Comparison of ENCODE assay signal across 8 cellular contexts in genomic region chr15:44536962-44537727, GRCh38. TPM values are rescaled to one million over a fixed set of nuclear protein-coding genes. Genes with fewer than 3 reads are reported as not detected.
DNase-seq lines count a peak whose midpoint lies in the region; ATAC-seq and TF ChIP-seq lines count a peak whose summit lies in the region.

Gene EIF3J, plus strand, starts transcription at chr15:44537147. Its CDS starts 48 bp downstream, at chr15:44537195.

- ATAC-seq in DND-41 (ENCODE audit: insufficient read depth, low read depth): peak; percentile 94
- ATAC-seq in GM21825 (IDR thresholded peaks at IDR 0.05; ENCODE audit: unreplicated experiment): peak; percentile 83
- peak; percentile 95 for ATAC-seq in activated T-helper 17 cell treated with anti-CD3 and anti-CD28 coated beads, Interleukin-2, amount 50 U/mL, for 72 hours (replicated peaks)
- peak; percentile 87 to 97 (median 90) for ATAC-seq in natural killer cell

- intact Hi-C loops in natural killer cell (cut with micrococcal nuclease): loop anchor here (2.0 to 5.0 kb wide), 3 partner anchors 110 to 248 kb away; partner anchors contain the start of genes CTDSPL2 and GOLM2

- peaks cover 25% of the 10 kb centered on the region for H3K36me3 ChIP-seq in DND-41 (ENCODE audit: insufficient read depth, low read length)
- H3K36me3 ChIP-seq in Karpas-422 (ENCODE audit: insufficient read depth, low read length): peaks cover 25% of the 10 kb centered on the region

- H3K9me3 ChIP-seq in DND-41 (ENCODE audit: insufficient read depth, low read length, severe bottlenecking): no peaks in the 10 kb centered on the region
- no peaks in the 10 kb centered on the region for H3K9me3 ChIP-seq in Karpas-422 (ENCODE audit: low read length)

- H3K27ac Mint-ChIP-seq in activated T-helper 17 cell treated with anti-CD3 and anti-CD28 coated beads, Interleukin-2, amount 50 U/mL, for 72 hours: peak within 1 kb of the TSS; percentile 97
- peak within 1 kb of the TSS; percentile 94 to 97 for H3K27ac Mint-ChIP-seq in natural killer cell

- H4K20me1 ChIP-seq in DND-41 (ENCODE audit: insufficient read depth, low read length) (peaks cover 6% of the 10 kb centered on the region; the same call in 1 of the 2 replicates), Karpas-422 (ENCODE audit: insufficient read depth, low read depth, low read length) (peaks cover 10% of the 10 kb centered on the region)

- H3K27me3 Mint-ChIP-seq in activated T-helper 17 cell treated with anti-CD3 and anti-CD28 coated beads, Interleukin-2, amount 50 U/mL, for 72 hours: no peaks in the 10 kb centered on the region
- no peaks in the 10 kb centered on the region for H3K27me3 Mint-ChIP-seq in natural killer cell (ENCODE audit: low read depth in 2 of 2)

- H2AFZ ChIP-seq in DND-41 (ENCODE audit: low read depth, low read length) (peak within 1 kb of the TSS; percentile 100), Karpas-422 (ENCODE audit: low read length) (peak within 1 kb of the TSS; percentile 31)

- peaks cover 66% of the 10 kb centered on the region for H3K36me3 Mint-ChIP-seq in activated T-helper 17 cell treated with anti-CD3 and anti-CD28 coated beads, Interleukin-2, amount 50 U/mL, for 72 hours (ENCODE audit: low read depth)
- H3K36me3 Mint-ChIP-seq in natural killer cell: peaks cover 10% of the 10 kb centered on the region

- H3K79me2 ChIP-seq in DND-41 (ENCODE audit: insufficient read depth, low read length) (peaks cover 56% of the 10 kb centered on the region), Karpas-422 (ENCODE audit: low read length) (peaks cover 64% of the 10 kb centered on the region)

- H3K27me3 ChIP-seq in DND-41 (ENCODE audit: insufficient read depth, low read length, poor library complexity) (no peaks in the 10 kb centered on the region), Karpas-422 (ENCODE audit: low read length) (no peaks in the 10 kb centered on the region)

- DNase-seq in DND-41 (peak; percentile 93), Karpas-422 (peak; percentile 98), RPMI8226 (peak; percentile 92), fibroblast of mammary gland (ENCODE audit: low read depth) (peak; percentile 96), natural killer cell (peak; percentile 94)
- peak; percentile 45 to 94 (median 90) for DNase-seq in stimulated activated naive CD4-positive, alpha-beta T cell (lab: John Stamatoyannopoulos, UW)

- H3K4me2 ChIP-seq in DND-41 (ENCODE audit: insufficient read depth, low read length) (peak within 1 kb of the TSS; percentile 96), Karpas-422 (ENCODE audit: low read depth, low read length, poor library complexity, severe bottlenecking) (peak within 1 kb of the TSS; percentile 96)

- peak within 1 kb of the TSS; percentile 75 to 86 for H3K4me3 ChIP-seq in DND-41 (ENCODE audit: low read depth in 1 of 2, low read length in 2 of 2)
- H3K4me3 ChIP-seq in Karpas-422 (ENCODE audit: low read length): peak within 1 kb of the TSS; percentile 99
- H3K4me3 ChIP-seq in fibroblast of mammary gland (ENCODE audit: control insufficient read depth, low read depth, low read length): peak within 1 kb of the TSS; percentile 68

- H3K9me2 ChIP-seq in Karpas-422 (replicated peaks; ENCODE audit: insufficient read depth, low read length): no peaks in the 10 kb centered on the region

- peaks cover 36% of the 10 kb centered on the region for H3K4me1 Mint-ChIP-seq in activated T-helper 17 cell treated with anti-CD3 and anti-CD28 coated beads, Interleukin-2, amount 50 U/mL, for 72 hours
- H3K4me1 Mint-ChIP-seq in natural killer cell: peaks cover 44 to 47% of the 10 kb centered on the region in 2 donors

- TF ChIP-seq CTCF in DND-41 (IDR thresholded peaks at IDR 0.05; ENCODE audit: borderline replicate concordance, extremely low read depth, low read length, poor library complexity, severe bottlenecking) (no peak), fibroblast of mammary gland (conservative IDR thresholded peaks at IDR 0.05; ENCODE audit: control insufficient read depth, insufficient read depth, low read depth, low read length) (no peak), natural killer cell (IDR thresholded peaks at IDR 0.05) (no peak)

- H3K27ac ChIP-seq in DND-41 (ENCODE audit: low read length) (peak within 1 kb of the TSS; percentile 93), Karpas-422 (ENCODE audit: low read length) (peak within 1 kb of the TSS; percentile 68)

- peak within 1 kb of the TSS; percentile 99 for H3K4me3 Mint-ChIP-seq in activated T-helper 17 cell treated with anti-CD3 and anti-CD28 coated beads, Interleukin-2, amount 50 U/mL, for 72 hours
- H3K4me3 Mint-ChIP-seq in natural killer cell: peak within 1 kb of the TSS; percentile 90

- peaks cover 42% of the 10 kb centered on the region for H3K4me1 ChIP-seq in DND-41 (ENCODE audit: insufficient read depth, low read length)
- H3K4me1 ChIP-seq in Karpas-422 (ENCODE audit: low read length): peaks cover 37% of the 10 kb centered on the region

- H3K9me3 Mint-ChIP-seq in activated T-helper 17 cell treated with anti-CD3 and anti-CD28 coated beads, Interleukin-2, amount 50 U/mL, for 72 hours: peaks cover 3% of the 10 kb centered on the region
- H3K9me3 Mint-ChIP-seq in natural killer cell: no peaks in the 10 kb centered on the region

- H3K9ac ChIP-seq in DND-41 (ENCODE audit: low read depth, low read length): peak within 1 kb of the TSS; percentile 97
- peak within 1 kb of the TSS; percentile 96 for H3K9ac ChIP-seq in Karpas-422 (ENCODE audit: low read length)

RNA-seq across cellular contexts. Expression of gene EIF3J, which starts in this region (rescaled TPM):
- total RNA-seq in Karpas-422 (2014; rRNA removed; shearing (Covaris generic); ENCODE audit: low replicate concordance): 36.1 and 70.7 TPM in 2 replicates
- total RNA-seq in activated T-helper 17 cell treated with anti-CD3 and anti-CD28 coated beads, Interleukin-2, amount 50 U/mL, for 72 hours: 10 to 100 TPM; 43.5 to 99.1 TPM
- total RNA-seq in natural killer cell: 10 to 100 TPM; 53.1 to 75.7 (median 72.4) TPM

Comparison
In these comparisons a context has a peak if more than half of its experiments do, and no peak if none do; other contexts are left out.
1. Peak in every context shown above with its lines: DNase-seq, ATAC-seq, H3K4me3 ChIP-seq and H3K27ac ChIP-seq.